In the genomic region with DNA sequence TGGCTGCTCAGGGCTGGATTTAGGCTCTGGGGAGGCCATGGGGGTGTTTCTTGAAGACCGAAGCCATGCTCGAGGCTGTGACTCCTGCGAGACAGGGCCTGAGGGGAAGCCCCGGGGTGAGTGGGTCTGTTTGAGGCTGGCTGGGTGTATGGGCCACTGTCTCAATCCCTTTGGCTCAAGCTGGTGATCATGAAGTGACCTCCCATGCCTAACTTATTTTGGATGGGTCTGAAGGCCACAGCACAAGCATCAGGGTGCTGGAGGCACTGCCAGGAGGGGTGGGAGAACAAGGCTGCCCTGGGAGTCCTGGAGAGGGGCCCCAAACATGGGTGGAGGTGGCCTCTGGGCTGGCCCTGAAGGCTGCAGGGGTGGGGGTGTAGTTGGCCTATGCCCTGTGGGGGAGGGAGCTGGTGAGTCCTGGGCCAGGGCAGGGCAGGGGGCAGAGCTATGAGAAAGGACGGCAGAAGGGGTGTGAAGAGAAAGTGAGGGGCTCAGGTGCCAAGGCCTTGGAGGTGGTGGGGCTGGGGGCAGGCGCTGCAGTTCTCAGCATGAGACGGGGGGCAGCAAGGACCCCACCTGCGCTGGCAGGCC, we compare ENCODE assay signal across 26 cellular contexts.
DNase-seq lines count a peak whose midpoint lies in the region; ATAC-seq and TF ChIP-seq lines count a peak whose summit lies in the region.
"Had no signal": no experiment of that assay in that cellular context is flagged by ENCODE, and none has a peak within 500 bp of the region (broad histone marks: within the 10 kb centered on the region; RNA-seq: fewer than 3 reads in every experiment).

No MANE protein-coding gene starts in this region.

- no peaks in the 10 kb centered on the region for H3K4me1 Mint-ChIP-seq in activated CD8-positive, alpha-beta T cell treated with anti-CD3 and anti-CD28 coated beads for 36 hours (ENCODE audit: low read depth)
- no peaks in the 10 kb centered on the region for H3K4me1 Mint-ChIP-seq in effector memory CD8-positive, alpha-beta T cell (ENCODE audit: low read depth in 2 of 2)
- H3K4me1 Mint-ChIP-seq: neural crest cell; stimulated activated naive B cell treated with anti-CD40 and anti-IgM and Interleukin-4, amounts not matched to agents 10 μg/mL and 1 μg/mL and 100 μg/mL, for 72 hours had no signal

- H3K9me3 Mint-ChIP-seq in activated CD8-positive, alpha-beta T cell treated with anti-CD3 and anti-CD28 coated beads for 36 hours = peaks cover 14% of the 10 kb centered on the region
- H3K9me3 Mint-ChIP-seq in effector memory CD8-positive, alpha-beta T cell = peaks cover 2 to 6% of the 10 kb centered on the region in 2 donors

- ATAC-seq in Right ventricle myocardium inferior = no peak
- ATAC-seq in Right ventricle myocardium superior (ENCODE audit: poor library complexity) = no peak
- ATAC-seq in aorta (ENCODE audit: low FRiP score) = no peak
- ATAC-seq in activated CD8-positive, alpha-beta T cell treated with anti-CD3 and anti-CD28 coated beads for 36 hours = no peak
- no peak for ATAC-seq in GM18870 (IDR thresholded peaks at IDR 0.05; ENCODE audit: unreplicated experiment)
- ATAC-seq in effector memory CD8-positive, alpha-beta T cell (replicated peaks) = no peak
- ATAC-seq: K562; sciatic nerve; stimulated activated naive B cell treated with anti-CD40 and anti-IgM and Interleukin-4, amounts not matched to agents 10 μg/mL and 1 μg/mL and 100 μg/mL, for 72 hours had no signal

- H3K27ac ChIP-seq in osteoblast (ENCODE audit: low read depth, low read length) (no peak overlapping the region), aorta (ENCODE audit: low read depth in 1 of 2, low read length in 2 of 2) (no peak overlapping the region)
- H3K27ac ChIP-seq: prostate gland, vagina had no signal

- peaks cover 5% of the 10 kb centered on the region for H3K27me3 Mint-ChIP-seq in activated CD8-positive, alpha-beta T cell treated with anti-CD3 and anti-CD28 coated beads for 36 hours
- peaks cover 24 to 36% of the 10 kb centered on the region in 2 donors for H3K27me3 Mint-ChIP-seq in effector memory CD8-positive, alpha-beta T cell

- no peaks in the 10 kb centered on the region for H4K20me1 ChIP-seq in osteoblast (ENCODE audit: insufficient read depth, low read length)

- no peak overlapping the region for H2AFZ ChIP-seq in osteoblast (ENCODE audit: low read length)

- no peaks in the 10 kb centered on the region for H3K27me3 ChIP-seq in osteoblast (ENCODE audit: insufficient read depth, low read length)
- no peaks in the 10 kb centered on the region for H3K27me3 ChIP-seq in aorta (ENCODE audit: control insufficient read depth in 1 of 2, insufficient read depth in 2 of 2, low read length in 1 of 2)
- H3K27me3 ChIP-seq: vagina had no signal

- no peak overlapping the region for H3K4me3 Mint-ChIP-seq in activated CD8-positive, alpha-beta T cell treated with anti-CD3 and anti-CD28 coated beads for 36 hours
- H3K4me3 Mint-ChIP-seq in effector memory CD8-positive, alpha-beta T cell = no peak overlapping the region
- H3K4me3 Mint-ChIP-seq: activated CD4-positive, alpha-beta memory T cell treated with anti-CD3 and anti-CD28 coated beads for 36 hours; neural crest cell; stimulated activated naive B cell treated with anti-CD40 and anti-IgM and Interleukin-4, amounts not matched to agents 10 μg/mL and 1 μg/mL and 100 μg/mL, for 72 hours had no signal

- no peak overlapping the region for H3K27ac Mint-ChIP-seq in activated CD8-positive, alpha-beta T cell treated with anti-CD3 and anti-CD28 coated beads for 36 hours
- no peak overlapping the region for H3K27ac Mint-ChIP-seq in effector memory CD8-positive, alpha-beta T cell
- H3K27ac Mint-ChIP-seq: activated CD4-positive, alpha-beta memory T cell treated with anti-CD3 and anti-CD28 coated beads for 36 hours; stimulated activated naive B cell treated with anti-CD40 and anti-IgM and Interleukin-4, amounts not matched to agents 10 μg/mL and 1 μg/mL and 100 μg/mL, for 72 hours had no signal

- DNase-seq in Right ventricle myocardium inferior (ENCODE audit: missing footprints) (peak; percentile 25), Right ventricle myocardium superior (no peak), ecto neural progenitor cell (ENCODE audit: low spot score) (peak; percentile 37), osteoblast (ENCODE audit: insufficient read length, low spot score, missing footprints) (peak; percentile 27), aorta (peak; percentile 26 to 55)
- DNase-seq in activated CD8-positive, alpha-beta T cell treated with anti-CD3 and anti-CD28 coated beads for 36 hours = no peak
- DNase-seq in effector memory CD8-positive, alpha-beta T cell = no peak
- DNase-seq: activated CD4-positive, alpha-beta memory T cell treated with anti-CD3 and anti-CD28 coated beads for 36 hours; activated CD4-positive, CD25-positive, alpha-beta regulatory T cell; activated gamma-delta T cell treated with Interleukin-2 at 50 U/mL for 16 hours; effector CD8-positive, alpha-beta T cell; erythroblast; glutamatergic neuron; NCI-H2081; NCI-H345; NCI-H748 treated with DMSO at 0.1 percent for 48 hours; stimulated activated naive B cell treated with anti-CD40 and anti-IgM and Interleukin-4, amounts not matched to agents 10 μg/mL and 1 μg/mL and 100 μg/mL, for 72 hours; T-helper 1 cell had no signal

- WGBS in aorta, 2 donors = 65 to 72% methylated on average over 7 to 8 of the region's 8 CpGs

- H3K36me3 Mint-ChIP-seq in activated CD8-positive, alpha-beta T cell treated with anti-CD3 and anti-CD28 coated beads for 36 hours (ENCODE audit: low read depth) = peaks cover 2% of the 10 kb centered on the region
- no peaks in the 10 kb centered on the region for H3K36me3 Mint-ChIP-seq in effector memory CD8-positive, alpha-beta T cell (ENCODE audit: insufficient read depth)

- POLR2A ChIA-PET in activated CD8-positive, alpha-beta T cell treated with anti-CD3 and anti-CD28 coated beads for 36 hours (lab: Charles Lee) = no interaction called here

- CTCF ChIA-PET in activated CD8-positive, alpha-beta T cell treated with anti-CD3 and anti-CD28 coated beads for 36 hours (lab: Charles Lee) = no interaction called here

- H3K9me3 ChIP-seq in osteoblast (ENCODE audit: low read depth, low read length) (no peaks in the 10 kb centered on the region), aorta (ENCODE audit: control insufficient read depth, low read length) (peaks cover 14% of the 10 kb centered on the region)
- H3K9me3 ChIP-seq: HAP-1, prostate gland had no signal

- intact Hi-C loops in Right ventricle myocardium inferior (cut with DNase I) (no loop called here), Right ventricle myocardium superior (cut with DNase I) (no loop called here), aorta (cut with DNase I) (no loop called here)
- intact Hi-C loops in activated CD8-positive, alpha-beta T cell treated with anti-CD3 and anti-CD28 coated beads for 36 hours (cut with micrococcal nuclease) = no loop called here

- H3K36me3 ChIP-seq in osteoblast (ENCODE audit: insufficient read depth, low read length) (no peaks in the 10 kb centered on the region), aorta (ENCODE audit: control insufficient read depth in 1 of 2, insufficient read depth in 2 of 2, low read length in 1 of 2) (no peaks in the 10 kb centered on the region)
- H3K36me3 ChIP-seq: HAP-1, prostate gland, vagina had no signal

- no peak overlapping the region for H3K4me2 ChIP-seq in osteoblast (ENCODE audit: insufficient read depth, low read length)

- H3K79me2 ChIP-seq in osteoblast (ENCODE audit: insufficient read depth, low read length) = no peaks in the 10 kb centered on the region

- no peak overlapping the region for H3K4me3 ChIP-seq in osteoblast (ENCODE audit: insufficient read depth, low read length)
- H3K4me3 ChIP-seq in aorta (ENCODE audit: low read length in 2 of 2) = no peak overlapping the region
- H3K4me3 ChIP-seq: HAP-1, K562, lung, prostate gland, vagina had no signal

- H3K4me1 ChIP-seq in osteoblast (ENCODE audit: insufficient read depth, low read length) (no peaks in the 10 kb centered on the region), aorta (ENCODE audit: control insufficient read depth in 1 of 2, insufficient read depth in 2 of 2, low read length in 2 of 2) (no peaks in the 10 kb centered on the region)
- H3K4me1 ChIP-seq: HAP-1, prostate gland, vagina had no signal

- TF ChIP-seq CTCF in osteoblast (IDR thresholded peaks at IDR 0.05; ENCODE audit: extremely low read depth, low read depth, low read length) = no peak
- no peak for TF ChIP-seq CTCF in activated CD8-positive, alpha-beta T cell treated with anti-CD3 and anti-CD28 coated beads for 36 hours (IDR thresholded peaks at IDR 0.05)

Comparison
In these comparisons a context has a peak if more than half of its experiments do, and no peak if none do; other contexts are left out.
1. DNase-seq: peak in Right ventricle myocardium inferior (single experiment), ecto neural progenitor cell (single experiment), osteoblast (single experiment) and aorta (2 of 2); none in Right ventricle myocardium superior (single experiment), activated CD8-positive, alpha-beta T cell treated with anti-CD3 and anti-CD28 coated beads for 36 hours (single experiment) and effector memory CD8-positive, alpha-beta T cell (0 of 3).